ENCODE assay signal across 15 cellular contexts in the genomic region with DNA sequence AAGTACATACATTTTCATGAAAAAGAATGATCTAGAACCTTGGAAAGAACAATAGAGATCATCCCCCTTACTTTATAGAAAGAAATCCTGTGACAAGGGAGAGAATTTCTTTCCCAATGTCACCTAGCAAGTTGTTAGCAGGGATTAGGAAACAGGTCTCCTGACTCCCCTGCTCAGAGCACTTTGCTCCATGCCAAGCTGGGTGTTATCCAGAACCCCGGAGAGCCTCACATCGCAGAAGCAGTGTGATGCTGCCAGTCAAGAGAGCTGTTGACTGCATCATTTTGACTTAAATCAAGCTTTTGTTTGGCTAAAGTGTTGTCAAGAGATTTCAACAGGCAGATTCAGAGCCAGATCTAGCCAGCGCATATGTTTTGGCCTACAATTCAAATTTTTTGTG.
"Had no signal": no experiment of that assay in that cellular context is flagged by ENCODE, and none has a peak within 500 bp of the region (broad histone marks: within the 10 kb centered on the region; RNA-seq: fewer than 3 reads in every experiment).

No MANE protein-coding gene starts in this region.

- ATAC-seq: activated T-cell treated with anti-CD3 and anti-CD28 coated beads, Interleukin-2, amount 50 U/mL, for 72 hours; gastroesophageal sphincter; sciatic nerve; stimulated activated memory B cell treated with anti-CD40 and anti-IgM and Interleukin-4, amounts not matched to agents 10 μg/mL and 1 μg/mL and 100 μg/mL, for 72 hours had no signal

- H3K4me3 ChIP-seq: gastroesophageal sphincter, lung, prostate gland had no signal

- DNase-seq: activated CD4-positive, alpha-beta T cell treated with anti-CD3 and anti-CD28 coated beads, Interleukin-2, amount 50 U/mL, for 4 hours; activated effector memory CD4-positive, alpha-beta T cell treated with anti-CD3 and anti-CD28 coated beads, Interleukin-2, amount 50 U/mL, for 16 hours; activated naive CD4-positive, alpha-beta T cell treated with anti-CD3 and anti-CD28 coated beads, Interleukin-2, amount 50 U/mL, for 16 hours; activated T-cell treated with anti-CD3 and anti-CD28 coated beads, Interleukin-2, amount 50 U/mL, for 72 hours; aorta; brain microvascular endothelial cell; cortex of kidney; erythroblast; nephron progenitor cell; stimulated activated CD4-positive, alpha-beta T cell treated with anti-CD3 and anti-CD28 coated beads, Interleukin-4, amount 100 ng/mL, for 24 hours had no signal

- H3K27me3 ChIP-seq: brain microvascular endothelial cell, gastroesophageal sphincter had no signal

- H3K9me3 ChIP-seq: gastroesophageal sphincter, prostate gland had no signal

- H3K36me3 ChIP-seq: gastroesophageal sphincter, prostate gland had no signal

- H3K4me1 ChIP-seq: prostate gland had no signal

- H3K27ac ChIP-seq: brain microvascular endothelial cell, gastroesophageal sphincter, prostate gland had no signal
